In the genomic region with DNA sequence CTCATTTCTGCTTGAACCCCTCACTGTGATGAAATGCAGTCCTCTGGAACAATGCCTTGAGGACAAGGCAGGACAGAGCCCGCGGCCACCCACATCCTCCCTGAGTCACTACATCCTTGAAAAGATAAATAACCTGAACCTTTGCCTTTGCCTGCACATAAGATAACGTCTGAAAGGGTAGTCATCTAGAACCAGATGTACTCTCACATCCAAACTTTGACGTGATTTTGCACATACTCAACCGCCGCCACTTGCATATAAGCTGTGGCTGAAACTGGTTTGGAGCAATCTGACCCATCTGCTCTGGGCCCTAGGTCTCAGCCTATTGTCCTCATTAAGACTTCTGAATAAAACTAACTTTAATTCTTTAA, we compare ENCODE assay signal across 9 cellular contexts.
DNase-seq lines count a peak whose midpoint lies in the region; ATAC-seq and TF ChIP-seq lines count a peak whose summit lies in the region.
"Had no signal": no experiment of that assay in that cellular context is flagged by ENCODE, and none has a peak within 500 bp of the region (broad histone marks: within the 10 kb centered on the region; RNA-seq: fewer than 3 reads in every experiment).

No MANE protein-coding gene starts in this region.

- H3K9me3 ChIP-seq in PC-3 (ENCODE audit: low read length) = no peaks in the 10 kb centered on the region

- H3K36me3 Mint-ChIP-seq in progenitor cell of endocrine pancreas (ENCODE audit: insufficient read depth) = no peaks in the 10 kb centered on the region

- no peaks in the 10 kb centered on the region for H3K27me3 Mint-ChIP-seq in progenitor cell of endocrine pancreas

- BruUV-seq in PC-3 (replicated peaks; lab: Mats Ljungman, UMichigan) = no TSS peak

- H3K9me2 ChIP-seq in PC-3 (replicated peaks; ENCODE audit: low read length) = no peaks in the 10 kb centered on the region

- H2AFZ ChIP-seq in PC-3 (ENCODE audit: low read length) = peak overlapping the region; percentile 38; the same call in 1 of the 2 replicates

- POLR2A ChIA-PET in PC-3 (lab: Charles Lee; ENCODE audit: unreplicated experiment) = no interaction called here

- no peak overlapping the region for H3K4me3 Mint-ChIP-seq in progenitor cell of endocrine pancreas (ENCODE audit: low read depth)

- no peaks in the 10 kb centered on the region for H3K79me2 ChIP-seq in PC-3 (ENCODE audit: low read length)

- peak overlapping the region; percentile 57 for H3K4me2 ChIP-seq in PC-3 (ENCODE audit: low read length)

- ATAC-seq in GM21526 (IDR thresholded peaks at IDR 0.05; ENCODE audit: low FRiP score, unreplicated experiment) (peak; percentile 73), PC-3 (peak; percentile 86)

- no peaks in the 10 kb centered on the region for H3K9me3 Mint-ChIP-seq in progenitor cell of endocrine pancreas (ENCODE audit: low read depth)

- no peaks in the 10 kb centered on the region for H4K20me1 ChIP-seq in PC-3 (ENCODE audit: low read length)

- H3K27me3 ChIP-seq in PC-3 (ENCODE audit: low read length) = no peaks in the 10 kb centered on the region

- peak overlapping the region; percentile 22; the same call in 1 of the 2 replicates for H3K9ac ChIP-seq in PC-3 (ENCODE audit: low read length)

- H3K4me3 ChIP-seq in PC-3 (ENCODE audit: low read length) = no peak overlapping the region; the same call in 1 of the 2 replicates
- no peak overlapping the region for H3K4me3 ChIP-seq in fibroblast of villous mesenchyme (ENCODE audit: low read depth, low read length)

- H3K27ac ChIP-seq in PC-3 (ENCODE audit: low read length) = peak overlapping the region; percentile 81

- peak; percentile 91 for DNase-seq in ELR (ENCODE audit: low read depth)
- peak; percentile 83 for DNase-seq in PC-3
- peak; percentile 90 for DNase-seq in fibroblast of villous mesenchyme (ENCODE audit: low read depth)
- no peak for DNase-seq in NCI-H1105 (lab: John Stamatoyannopoulos, UW)
- DNase-seq in progenitor cell of endocrine pancreas (ENCODE audit: low spot score, unreplicated experiment) = no peak
- no peak for DNase-seq in NCI-H2227 treated with DMSO at 0.1 percent for 48 hours (lab: John Stamatoyannopoulos, UW)
- DNase-seq in NCI-H2196 (lab: John Stamatoyannopoulos, UW; ENCODE audit: unreplicated experiment) = no peak
- DNase-seq: NCI-H2107 had no signal

- H3K27ac Mint-ChIP-seq in progenitor cell of endocrine pancreas = no peak overlapping the region

- H3K4me1 ChIP-seq in PC-3 (ENCODE audit: insufficient read depth, low read length) = peaks cover 24% of the 10 kb centered on the region

- TF ChIP-seq CTCF in PC-3 (conservative IDR thresholded peaks at IDR 0.05; ENCODE audit: low read depth, low read length) = no peak
- no peak for TF ChIP-seq CTCF in fibroblast of villous mesenchyme (IDR thresholded peaks at IDR 0.05; ENCODE audit: insufficient read depth, low read depth, low read length)
- no peak for TF ChIP-seq CTCF in progenitor cell of endocrine pancreas (IDR thresholded peaks at IDR 0.05; ENCODE audit: unreplicated experiment)

- intact Hi-C loops in PC-3 (cut with micrococcal nuclease) = no loop called here

- peaks cover 5% of the 10 kb centered on the region for H3K4me1 Mint-ChIP-seq in progenitor cell of endocrine pancreas (ENCODE audit: low read depth)

- H3F3A ChIP-seq in PC-3 (ENCODE audit: low read length, unreplicated experiment) = no peaks in the 10 kb centered on the region

- H3K36me3 ChIP-seq in PC-3 (ENCODE audit: low read depth, low read length) = no peaks in the 10 kb centered on the region

- CTCF ChIA-PET in PC-3 (lab: Charles Lee) = no interaction called here

Comparison
In these comparisons a context has a peak if more than half of its experiments do, and no peak if none do; other contexts are left out.
1. DNase-seq: peak in ELR (single experiment), PC-3 (single experiment) and fibroblast of villous mesenchyme (single experiment); none in NCI-H1105 (single experiment), progenitor cell of endocrine pancreas (single experiment), NCI-H2227 treated with DMSO at 0.1 percent for 48 hours (single experiment) and NCI-H2196 (single experiment).